In genomic region chr19:17305517-17306284, GRCh38 we compare ENCODE assay signal across 8 cellular contexts.
DNase-seq lines count a peak whose midpoint lies in the region; ATAC-seq lines count a peak whose summit lies in the region.

MRPL34 (plus strand) TSS chr19:17305872; CDS start chr19:17305893, 21 bp downstream.

- H3K4me1 Mint-ChIP-seq in central memory CD8-positive, alpha-beta T cell: peaks cover 39% of the 10 kb centered on the region

- H3K27me3 Mint-ChIP-seq in central memory CD8-positive, alpha-beta T cell: no peaks in the 10 kb centered on the region

- H3K36me3 Mint-ChIP-seq in central memory CD8-positive, alpha-beta T cell (ENCODE audit: insufficient read depth): peaks cover 9% of the 10 kb centered on the region

- no peaks in the 10 kb centered on the region for H3K9me3 Mint-ChIP-seq in central memory CD8-positive, alpha-beta T cell

- H3K4me3 Mint-ChIP-seq in central memory CD8-positive, alpha-beta T cell: peak within 1 kb of the TSS; percentile 82

- peak within 1 kb of the TSS; percentile 29 for H3K27ac Mint-ChIP-seq in central memory CD8-positive, alpha-beta T cell (ENCODE audit: low read depth)

- peak; percentile 91 for DNase-seq in AG08396 (ENCODE audit: low spot score)
- DNase-seq in NCI-H345 (lab: John Stamatoyannopoulos, UW): peak; percentile 98
- DNase-seq in activated CD4-positive, CD25-positive, alpha-beta regulatory T cell (lab: John Stamatoyannopoulos, UW): peak; percentile 77 to 90 (median 84)
- peak; percentile 83 to 92 for DNase-seq in central memory CD8-positive, alpha-beta T cell (ENCODE audit: low spot score in 2 of 2)
- DNase-seq in iris pigment epithelial cell (ENCODE audit: low read depth): peak; percentile 97
- DNase-seq in stimulated activated CD4-positive, alpha-beta T cell treated with anti-CD3 and anti-CD28 coated beads, Interleukin-12 subunit alpha, Interleukin-12 subunit beta, amount 100 ng/mL, for 4 hours: peak; percentile 90

- ATAC-seq in GM18909 (IDR thresholded peaks at IDR 0.05; ENCODE audit: poor library complexity, unreplicated experiment) (peak; percentile 70), HG03196 (IDR thresholded peaks at IDR 0.05; ENCODE audit: unreplicated experiment) (peak; percentile 70)
- peak; percentile 59 for ATAC-seq in central memory CD8-positive, alpha-beta T cell (replicated peaks; ENCODE audit: extremely low read depth, poor library complexity, severe bottlenecking)

Comparison
In these comparisons a context has a peak if more than half of its experiments do, and no peak if none do; other contexts are left out.
1. Peak in every context shown above with its lines: DNase-seq and ATAC-seq.